8 cellular contexts compared by ENCODE assay signal in genomic region chr3:62332771-62333381, GRCh38. TPM values are rescaled to one million over a fixed set of nuclear protein-coding genes. Genes with fewer than 3 reads are reported as not detected.
DNase-seq lines count a peak whose midpoint lies in the region; ATAC-seq lines count a peak whose summit lies in the region.

No MANE protein-coding gene starts in this region.

- H2AFZ ChIP-seq in neuronal stem cell (ENCODE audit: low read length) = no peak overlapping the region

- H2BK12ac ChIP-seq in neuronal stem cell (ENCODE audit: low read length) = no peak overlapping the region

- ATAC-seq in HG03025 (IDR thresholded peaks at IDR 0.05; ENCODE audit: low FRiP score, unreplicated experiment) = no peak
- ATAC-seq in GM19324 (IDR thresholded peaks at IDR 0.05; ENCODE audit: low FRiP score, unreplicated experiment) = no peak

- H3K79me1 ChIP-seq in neuronal stem cell (ENCODE audit: low read depth, low read length) = no peaks in the 10 kb centered on the region

- H2BK5ac ChIP-seq in neuronal stem cell (ENCODE audit: low read length) = no peak overlapping the region

- H3K36me3 ChIP-seq in neuronal stem cell (replicated peaks in 1 of 2; ENCODE audit: control insufficient read depth in 2 of 2, insufficient read depth in 2 of 2, low read length in 2 of 2) (no peaks in the 10 kb centered on the region), H7 (replicated peaks; ENCODE audit: control insufficient read depth, insufficient read depth, low read length) (no peaks in the 10 kb centered on the region)

- no peak overlapping the region for H3K27ac ChIP-seq in neuronal stem cell (replicated peaks; ENCODE audit: low read length)

- no peak overlapping the region for H2BK120ac ChIP-seq in neuronal stem cell (ENCODE audit: low read depth, low read length)

- H4K8ac ChIP-seq in neuronal stem cell (ENCODE audit: low read depth, low read length) = no peak overlapping the region

- H2BK15ac ChIP-seq in neuronal stem cell (ENCODE audit: low read length) = no peak overlapping the region

- H3K14ac ChIP-seq in neuronal stem cell (ENCODE audit: low read length) = no peak overlapping the region

- H3K4me1 ChIP-seq in neuronal stem cell (ENCODE audit: control insufficient read depth in 2 of 2, insufficient read depth in 1 of 2, low read depth in 1 of 2, low read length in 2 of 2) = peaks cover 0 to 11% of the 10 kb centered on the region in 2 donors

- H3K9ac ChIP-seq in neuronal stem cell (ENCODE audit: low read depth, low read length, poor library complexity) = no peak overlapping the region

- no peak overlapping the region for H2AK5ac ChIP-seq in neuronal stem cell (ENCODE audit: low read depth, low read length)

- H3K4me3 ChIP-seq in neuronal stem cell (ENCODE audit: low read length in 2 of 2) = no peak overlapping the region
- no peak overlapping the region for H3K4me3 ChIP-seq in H7 (ENCODE audit: insufficient read depth, low read depth, low read length)

- H3K4me2 ChIP-seq in neuronal stem cell (ENCODE audit: insufficient read depth, low read length, poor library complexity, severe bottlenecking) = no peak overlapping the region

- H3K27me3 ChIP-seq in neuronal stem cell (ENCODE audit: control insufficient read depth in 3 of 3, insufficient read depth in 3 of 3, low read depth in 1 of 3, low read length in 3 of 3) = no peaks in the 10 kb centered on the region
- no peaks in the 10 kb centered on the region for H3K27me3 ChIP-seq in H7 (ENCODE audit: control insufficient read depth, insufficient read depth, low read length)

- no peak overlapping the region for H4K91ac ChIP-seq in neuronal stem cell (ENCODE audit: low read depth, low read length, poor library complexity)

- H3K4ac ChIP-seq in neuronal stem cell (ENCODE audit: low read length) = no peak overlapping the region

- no CpG with 5 or more reads among the region's 3 CpGs for WGBS in neuronal stem cell (ENCODE audit: extremely low coverage in 2 of 2, insufficient read length in 2 of 2, insufficient replicate concordance in 1 of 2), 2 donors

- DNase-seq in ELR (ENCODE audit: low read depth) (peak; percentile 47), LHCN-M2 (ENCODE audit: low read depth) (peak; percentile 18), cerebellum (ENCODE audit: low spot score) (peak; percentile 17), neuronal stem cell (ENCODE audit: low spot score) (peak; percentile 15), NCI-H146 treated with DMSO at 0.1 percent for 48 hours (lab: John Stamatoyannopoulos, UW; ENCODE audit: unreplicated experiment) (no peak), H7 (no peak)

- no peaks in the 10 kb centered on the region for H3K9me3 ChIP-seq in neuronal stem cell (replicated peaks in 1 of 2; ENCODE audit: control insufficient read depth in 2 of 2, insufficient read depth in 1 of 2, low read depth in 1 of 2, low read length in 2 of 2)

- no peak overlapping the region for H3K23ac ChIP-seq in neuronal stem cell (ENCODE audit: low read depth, low read length, poor library complexity)

- H3K18ac ChIP-seq in neuronal stem cell (ENCODE audit: low read length) = no peak overlapping the region

RNA-seq across cellular contexts. Expression of gene FEZF2, which starts 40.5 kb away (rescaled TPM):
- not detected in 2 replicates for total RNA-seq in LHCN-M2 (2014; rRNA removed)
- polyA plus RNA-seq in LHCN-M2 (2012) = not detected
- 0.09 TPM for total RNA-seq in cerebellum
- 28.9 TPM for polyA plus RNA-seq in neuronal stem cell (2013, experiment 1 of 2)
- polyA plus RNA-seq in neuronal stem cell (2013, experiment 2 of 2) = 28.1 TPM
- 0.14 TPM in 1 of 2 replicates, not detected in the other for total RNA-seq in H7 (2014; rRNA removed; shearing (Covaris generic))

Comparison
In these comparisons a context has a peak if more than half of its experiments do, and no peak if none do; other contexts are left out.
1. DNase-seq: peak in ELR (single experiment), LHCN-M2 (single experiment), cerebellum (single experiment) and neuronal stem cell (single experiment); none in NCI-H146 treated with DMSO at 0.1 percent for 48 hours (single experiment) and H7 (single experiment).